In the genomic region with DNA sequence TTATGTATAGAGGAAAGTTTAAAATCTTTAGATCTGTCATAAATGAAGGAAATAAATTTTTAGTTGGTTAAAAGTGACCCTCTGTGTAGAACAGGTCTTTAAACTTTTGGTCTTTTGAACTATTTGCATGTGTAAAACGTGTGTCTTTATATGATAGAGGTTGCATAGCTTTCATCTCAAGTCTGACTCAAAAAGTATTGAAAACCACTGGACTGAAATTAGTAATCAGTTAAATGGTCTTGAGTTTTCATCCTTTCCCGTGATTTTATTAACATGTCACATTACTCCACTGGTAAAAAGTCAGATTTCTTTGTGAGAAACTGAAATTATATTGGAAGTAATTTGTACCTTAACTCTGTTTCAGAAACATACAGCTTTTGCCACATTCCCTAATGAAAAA, we compare ENCODE assay signal across 1 cellular context.
TF ChIP-seq lines count a peak whose summit lies in the region.

No MANE protein-coding gene starts in this region.

TF ChIP-seq in IMR-90, 13 proteins besides CTCF, POLR2A, EP300 and RAD21 (continued from another document):
- TF ChIP-seq NFE2L2 (IDR thresholded peaks at IDR 0.05; ENCODE audit: low read depth, low read length), result no peak
- no peak for TF ChIP-seq CEBPB (IDR thresholded peaks at IDR 0.05; ENCODE audit: low read depth, low read length)
- TF ChIP-seq MAFK (IDR thresholded peaks at IDR 0.05; ENCODE audit: low read depth, low read length), result no peak
- TF ChIP-seq RCOR1 (IDR thresholded peaks at IDR 0.05; ENCODE audit: insufficient replicate concordance, low read length), result no peak
- TF ChIP-seq MXI1 (IDR thresholded peaks at IDR 0.05; ENCODE audit: borderline replicate concordance, low read depth, low read length), result no peak
- no peak for TF ChIP-seq RFX5 (IDR thresholded peaks at IDR 0.05; ENCODE audit: low read depth, low read length)
- no peak for TF ChIP-seq ELK1 (IDR thresholded peaks at IDR 0.05; ENCODE audit: borderline replicate concordance, low read depth, low read length)
- no peak for TF ChIP-seq SMC3 (IDR thresholded peaks at IDR 0.05; ENCODE audit: low read depth, low read length)
- TF ChIP-seq USF2 (IDR thresholded peaks at IDR 0.05; ENCODE audit: low read depth, low read length), result no peak
- TF ChIP-seq CHD1 (IDR thresholded peaks at IDR 0.05; ENCODE audit: low read depth, low read length), result no peak
- TF ChIP-seq FOS (IDR thresholded peaks at IDR 0.05; ENCODE audit: low read depth, low read length), result no peak
